In the genomic region with DNA sequence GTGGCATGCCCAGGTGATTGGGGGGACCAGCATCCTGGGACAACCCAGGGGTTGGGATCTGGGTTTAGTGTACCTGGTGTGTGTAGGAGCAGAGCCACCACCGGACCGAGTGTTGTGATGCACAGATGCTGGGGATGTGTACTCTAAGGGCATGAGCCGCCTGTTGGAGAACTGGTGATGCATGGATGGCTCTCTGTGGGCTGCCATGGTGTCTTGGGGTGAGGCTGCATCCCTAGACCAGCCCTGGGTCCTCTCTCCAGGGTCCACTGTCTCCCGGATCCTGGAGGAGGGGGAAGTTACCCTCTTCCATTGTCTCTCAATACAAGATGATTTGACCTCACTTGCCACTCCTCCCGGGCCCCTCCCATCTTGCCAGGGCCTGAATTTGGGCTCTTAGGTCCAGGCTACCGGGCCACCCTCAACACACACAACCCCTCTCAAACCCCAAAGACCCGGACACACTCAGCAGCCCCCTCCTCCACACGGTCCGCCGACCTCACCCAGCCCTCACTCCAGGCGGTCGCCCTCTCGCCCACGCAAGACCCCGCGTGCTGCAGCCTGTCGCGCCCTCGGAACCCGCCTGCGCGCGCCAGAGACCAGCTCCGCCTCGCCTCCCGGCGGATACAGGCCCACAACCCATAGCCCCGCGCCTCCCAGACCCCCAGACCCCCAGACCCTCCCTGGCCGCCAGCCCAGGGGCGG, we compare ENCODE assay signal across 8 cellular contexts. TPM values are rescaled to one million over a fixed set of nuclear protein-coding genes. Genes with fewer than 3 reads are reported as not detected.
DNase-seq lines count a peak whose midpoint lies in the region; ATAC-seq and TF ChIP-seq lines count a peak whose summit lies in the region.

No MANE protein-coding gene starts in this region.

- H3K36me3 Mint-ChIP-seq in CD4-positive, CD25-positive, alpha-beta regulatory T cell = peaks cover 10% of the 10 kb centered on the region
- H3K36me3 Mint-ChIP-seq in activated naive CD8-positive, alpha-beta T cell = peaks cover 3% of the 10 kb centered on the region

- peak overlapping the region in 3 of 4 donors; percentile 64 to 75 (median 72) for H3K4me3 Mint-ChIP-seq in CD4-positive, CD25-positive, alpha-beta regulatory T cell
- peak overlapping the region; percentile 82 for H3K4me3 Mint-ChIP-seq in activated naive CD8-positive, alpha-beta T cell

- no peak overlapping the region for H3K27ac ChIP-seq in CD4-positive, CD25-positive, alpha-beta regulatory T cell (ENCODE audit: insufficient read depth, low read length, poor library complexity, severe bottlenecking)
- H3K27ac ChIP-seq in right atrium auricular region = peak overlapping the region; percentile 81

- intact Hi-C loops in sciatic nerve (cut with DNase I) = no loop called here

- H3K27me3 ChIP-seq in CD4-positive, CD25-positive, alpha-beta regulatory T cell (ENCODE audit: control insufficient read depth, insufficient read depth, low read length) = no peaks in the 10 kb centered on the region
- H3K27me3 ChIP-seq in right atrium auricular region = no peaks in the 10 kb centered on the region

- peaks cover 4% of the 10 kb centered on the region for H3K4me1 ChIP-seq in CD4-positive, CD25-positive, alpha-beta regulatory T cell (ENCODE audit: control insufficient read depth, insufficient read depth, low read length, poor library complexity, severe bottlenecking)
- H3K4me1 ChIP-seq in right atrium auricular region = peaks cover 0 to 10% of the 10 kb centered on the region in 2 donors

- no peaks in the 10 kb centered on the region for H3K9me3 ChIP-seq in CD4-positive, CD25-positive, alpha-beta regulatory T cell (ENCODE audit: control insufficient read depth in 2 of 2, low read length in 2 of 2)
- H3K9me3 ChIP-seq in right atrium auricular region = no peaks in the 10 kb centered on the region

- H3K4me3 ChIP-seq in CD4-positive, CD25-positive, alpha-beta regulatory T cell (ENCODE audit: low read depth, low read length) = no peak overlapping the region
- H3K4me3 ChIP-seq in HFF-Myc (replicated peaks; ENCODE audit: low read depth, low read length) (peak overlapping the region; percentile 51), right atrium auricular region (peak overlapping the region; percentile 65 to 68)

- ATAC-seq in CD4-positive, CD25-positive, alpha-beta regulatory T cell (ENCODE audit: low read depth in 2 of 2) = no peak
- no peak for ATAC-seq in sciatic nerve
- no peak for ATAC-seq in HG02938 (IDR thresholded peaks at IDR 0.05; ENCODE audit: unreplicated experiment)
- ATAC-seq in HG03457 (IDR thresholded peaks at IDR 0.05; ENCODE audit: unreplicated experiment) = no peak

- peaks cover 0 to 8% (median under 1%) of the 10 kb centered on the region in 4 donors for H3K4me1 Mint-ChIP-seq in CD4-positive, CD25-positive, alpha-beta regulatory T cell
- peaks cover 2% of the 10 kb centered on the region for H3K4me1 Mint-ChIP-seq in activated naive CD8-positive, alpha-beta T cell (ENCODE audit: low read depth)

- H3K27ac Mint-ChIP-seq in CD4-positive, CD25-positive, alpha-beta regulatory T cell = peak overlapping the region in 1 of 3 donors; percentile 59
- H3K27ac Mint-ChIP-seq in activated naive CD8-positive, alpha-beta T cell = no peak overlapping the region

- H3K36me3 ChIP-seq in CD4-positive, CD25-positive, alpha-beta regulatory T cell (ENCODE audit: control insufficient read depth, insufficient read depth, low read length) = no peaks in the 10 kb centered on the region
- peaks cover 10% of the 10 kb centered on the region for H3K36me3 ChIP-seq in right atrium auricular region

- H3K27me3 Mint-ChIP-seq in CD4-positive, CD25-positive, alpha-beta regulatory T cell = no peaks in the 10 kb centered on the region
- peaks cover 1% of the 10 kb centered on the region for H3K27me3 Mint-ChIP-seq in activated naive CD8-positive, alpha-beta T cell

- H3K9me3 Mint-ChIP-seq in CD4-positive, CD25-positive, alpha-beta regulatory T cell = no peaks in the 10 kb centered on the region
- no peaks in the 10 kb centered on the region for H3K9me3 Mint-ChIP-seq in activated naive CD8-positive, alpha-beta T cell (ENCODE audit: low read depth)

- peak in 1 of 3 donors; percentile 15 for DNase-seq in CD4-positive, CD25-positive, alpha-beta regulatory T cell
- DNase-seq in HFF-Myc (ENCODE audit: extremely low read depth, low read depth) = no peak
- DNase-seq in right atrium auricular region (ENCODE audit: low spot score) = no peak
- DNase-seq in sciatic nerve (ENCODE audit: low spot score) = peak; percentile 76
- DNase-seq in NCI-H510A (lab: John Stamatoyannopoulos, UW) = no peak

- TF ChIP-seq CTCF in HFF-Myc (IDR thresholded peaks at IDR 0.05; ENCODE audit: low read depth, low read length, missing control alignments) (no peak), right atrium auricular region (IDR thresholded peaks at IDR 0.05) (no peak)

RNA-seq across cellular contexts. Expression of a gene that starts 0.6 kb away (rescaled TPM):
- total RNA-seq in CD4-positive, CD25-positive, alpha-beta regulatory T cell = not detected
- under 1 TPM in 1 of 4 donors, not detected in 3; 0.29 TPM for polyA plus RNA-seq in CD4-positive, CD25-positive, alpha-beta regulatory T cell
- total RNA-seq in right atrium auricular region (1 to 10 TPM; 3.0 to 7.5 TPM), sciatic nerve (17.5 TPM)

RNA-seq across cellular contexts. Expression of a gene that starts 10.7 kb away (rescaled TPM):
- total RNA-seq in CD4-positive, CD25-positive, alpha-beta regulatory T cell = 23.4 TPM
- 10 to 100 TPM; 12.9 to 17.0 (median 16.5) TPM for polyA plus RNA-seq in CD4-positive, CD25-positive, alpha-beta regulatory T cell
- total RNA-seq in right atrium auricular region (1 to 10 TPM in 1 of 2 donors, under 1 TPM in 1; 0.98 to 1.7 TPM), sciatic nerve (9.0 TPM)

RNA-seq across cellular contexts. Expression of a gene that starts 36.5 kb away (rescaled TPM):
- 41.0 TPM for total RNA-seq in CD4-positive, CD25-positive, alpha-beta regulatory T cell
- 100 to 1,000 TPM in 1 of 4 donors, 10 to 100 TPM in 3; 77.9 to 101 (median 91.5) TPM for polyA plus RNA-seq in CD4-positive, CD25-positive, alpha-beta regulatory T cell
- 100 to 1,000 TPM; 100 to 125 TPM for total RNA-seq in right atrium auricular region
- 48.2 TPM for total RNA-seq in sciatic nerve

RNA-seq across cellular contexts. Expression of a gene that starts 37.4 kb away (rescaled TPM):
- total RNA-seq in CD4-positive, CD25-positive, alpha-beta regulatory T cell = 69.6 TPM
- 10 to 100 TPM; 45.1 to 61.4 (median 54.4) TPM for polyA plus RNA-seq in CD4-positive, CD25-positive, alpha-beta regulatory T cell
- total RNA-seq in right atrium auricular region (100 to 1,000 TPM; 132 to 147 TPM), sciatic nerve (61.2 TPM)
